ENCODE assay signal across 15 cellular contexts in the genomic region with DNA sequence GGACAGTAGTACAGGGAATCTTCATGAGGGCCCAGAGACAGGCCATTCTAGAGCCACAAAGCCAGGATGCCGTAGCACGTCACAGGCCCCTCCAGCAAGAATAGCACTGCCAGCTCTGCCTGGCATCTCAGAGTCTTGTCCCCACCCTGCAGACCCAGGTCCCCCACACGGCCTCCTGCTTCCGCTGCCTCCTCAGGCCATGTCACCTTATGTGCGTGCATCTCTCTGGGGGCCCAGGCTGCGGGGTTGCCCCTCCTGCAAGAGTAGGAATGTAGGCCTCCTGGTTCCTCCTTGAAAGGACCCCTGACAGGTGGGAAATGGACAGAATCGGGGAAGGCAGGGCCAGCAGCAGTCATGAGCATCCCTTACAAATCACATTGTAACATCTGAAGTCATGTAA. TPM values are rescaled to one million over a fixed set of nuclear protein-coding genes. Genes with fewer than 3 reads are reported as not detected.
DNase-seq lines count a peak whose midpoint lies in the region; ATAC-seq and TF ChIP-seq lines count a peak whose summit lies in the region.
"Had no signal": no experiment of that assay in that cellular context is flagged by ENCODE, and none has a peak within 500 bp of the region (broad histone marks: within the 10 kb centered on the region; RNA-seq: fewer than 3 reads in every experiment).

No MANE protein-coding gene starts in this region.

- H4K8ac ChIP-seq in H9 (replicated peaks; ENCODE audit: insufficient read length, low read depth, low read length) = no peak overlapping the region

- H3K27ac ChIP-seq in C4-2B (peak overlapping the region; percentile 87), mammary epithelial cell (ENCODE audit: insufficient read depth, low read depth, low read length) (no peak overlapping the region), lung (ENCODE audit: low read depth in 1 of 2, low read length in 1 of 2) (peak overlapping the region; percentile 35 to 90), stomach smooth muscle (ENCODE audit: low read length) (peak overlapping the region; percentile 70), H9 (ENCODE audit: insufficient read length, low read depth, low read length) (no peak overlapping the region)

- H3K4me1 ChIP-seq in mammary epithelial cell (ENCODE audit: insufficient read depth, low read length) (peaks cover 32% of the 10 kb centered on the region), lung (ENCODE audit: control insufficient read depth in 2 of 2, insufficient read depth in 2 of 2, low read length in 2 of 2) (peaks cover 2 to 6% of the 10 kb centered on the region in 2 donors), stomach smooth muscle (ENCODE audit: control insufficient read depth, insufficient read depth, low read length) (peaks cover 22% of the 10 kb centered on the region), H9 (ENCODE audit: insufficient read depth, low read length) (no peaks in the 10 kb centered on the region)

- H3K9me3 Mint-ChIP-seq in H9 = no peaks in the 10 kb centered on the region
- H3K9me3 Mint-ChIP-seq: activated naive CD4-positive, alpha-beta T cell treated with anti-CD3 and anti-CD28 coated beads, Interleukin-2, amount 50 U/mL, for 24 hours; immature natural killer cell had no signal

- H3K4me3 ChIP-seq in mammary epithelial cell (replicated peaks in 1 of 3; ENCODE audit: insufficient read depth in 1 of 3, low read depth in 2 of 3, low read length in 3 of 3) (no peak overlapping the region), lung (no peak overlapping the region), stomach smooth muscle (ENCODE audit: low read length in 2 of 2) (no peak overlapping the region)

- H3K9me3 ChIP-seq in mammary epithelial cell (replicated peaks; ENCODE audit: insufficient read depth, low read length) (no peaks in the 10 kb centered on the region), lung (ENCODE audit: control insufficient read depth in 2 of 2, insufficient read depth in 1 of 2, low read length in 1 of 2) (no peaks in the 10 kb centered on the region), stomach smooth muscle (ENCODE audit: control insufficient read depth in 2 of 2, low read length in 2 of 2) (no peaks in the 10 kb centered on the region), H9 (ENCODE audit: control insufficient read depth, low read depth, low read length) (no peaks in the 10 kb centered on the region)

- TF ChIP-seq CTCF in C4-2B (conservative IDR thresholded peaks at IDR 0.05) (no peak), mammary epithelial cell (conservative IDR thresholded peaks at IDR 0.05 in 1 of 2, IDR thresholded peaks at IDR 0.05 in 1 of 2; ENCODE audit: extremely low read depth in 1 of 2, insufficient read depth in 1 of 2, low read depth in 1 of 2, low read length in 2 of 2) (no peak), lung (IDR thresholded peaks at IDR 0.05; ENCODE audit: control extremely low read depth, extremely low read depth) (no peak), H9 (conservative IDR thresholded peaks at IDR 0.05) (no peak)

- no peak for ATAC-seq in lung (ENCODE audit: insufficient read depth, low FRiP score)

- H3K4me2 ChIP-seq in mammary epithelial cell (ENCODE audit: insufficient read depth, low read depth, low read length) (peak overlapping the region; percentile 81), H9 (ENCODE audit: insufficient read depth, insufficient read length, low read length) (no peak overlapping the region)

- no peaks in the 10 kb centered on the region for H3K23me2 ChIP-seq in H9 (ENCODE audit: insufficient read length, low read depth, low read length, poor library complexity, severe bottlenecking)

- no peaks in the 10 kb centered on the region for H3K79me2 ChIP-seq in mammary epithelial cell (ENCODE audit: insufficient read depth, low read length)
- no peaks in the 10 kb centered on the region for H3K79me2 ChIP-seq in H9 (ENCODE audit: insufficient read depth, low read length)

- H2BK12ac ChIP-seq in H9 (ENCODE audit: insufficient read length, low read depth, low read length) = no peak overlapping the region

- no peak overlapping the region for H2BK20ac ChIP-seq in H9 (ENCODE audit: low read depth, low read length, poor library complexity, severe bottlenecking)

- no peak overlapping the region for H3K9ac ChIP-seq in mammary epithelial cell (ENCODE audit: insufficient read depth, low read length)
- H3K9ac ChIP-seq in stomach smooth muscle (ENCODE audit: low read length in 2 of 2) = no peak overlapping the region
- H3K9ac ChIP-seq in H9 (ENCODE audit: extremely low read depth, insufficient read length, low read length) = no peak overlapping the region

- no peak overlapping the region for H3T11ph ChIP-seq in H9 (ENCODE audit: low read length)

- H3K14ac ChIP-seq in H9 (ENCODE audit: insufficient read depth, low read length) = no peak overlapping the region

- no peaks in the 10 kb centered on the region for H3K79me1 ChIP-seq in H9 (ENCODE audit: insufficient read depth, low read depth, low read length, poor library complexity, severe bottlenecking)

- CTCF ChIA-PET in mammary epithelial cell (lab: Charles Lee; ENCODE audit: low non-redundant PET) = no interaction called here

- WGBS in mammary epithelial cell (ENCODE audit: low coverage, missing lambda C conversion rate) = 80% methylated on average over 6 of the region's 7 CpGs
- 95 to 96% methylated on average over 7 of the region's 7 CpGs for WGBS in lung, 2 donors
- WGBS in H9 (ENCODE audit: extremely low coverage, insufficient read length, low lambda C conversion rate) = no CpG with 5 or more reads among the region's 7 CpGs

- H3K23ac ChIP-seq in H9 (ENCODE audit: insufficient read length, low read depth, low read length) = no peak overlapping the region

- H4K5ac ChIP-seq in H9 (ENCODE audit: insufficient read length, low read depth, low read length) = no peak overlapping the region

- no peak overlapping the region for H3K27ac Mint-ChIP-seq in H9
- H3K27ac Mint-ChIP-seq: activated naive CD4-positive, alpha-beta T cell treated with anti-CD3 and anti-CD28 coated beads, Interleukin-2, amount 50 U/mL, for 24 hours; CD8-positive, alpha-beta memory T cell had no signal

- dilution Hi-C loops in mammary epithelial cell (cut with HindIII; ENCODE audit: low sequenced_read_pairs) = no loop called here

- no peak overlapping the region for H2BK5ac ChIP-seq in H9 (ENCODE audit: insufficient read length, low read length)

- no peak overlapping the region for H3K56ac ChIP-seq in H9 (ENCODE audit: insufficient read length, low read depth, low read length)

- intact Hi-C loops in mammary epithelial cell (cut with micrococcal nuclease) = no loop called here

- no peak overlapping the region for H3K4me3 Mint-ChIP-seq in H9
- H3K4me3 Mint-ChIP-seq: activated naive CD4-positive, alpha-beta T cell treated with anti-CD3 and anti-CD28 coated beads, Interleukin-2, amount 50 U/mL, for 24 hours; CD8-positive, alpha-beta memory T cell; immature natural killer cell had no signal

- peaks cover 19 to 58% (median 23%) of the 10 kb centered on the region in 3 experiments; a peak in 6 of 7 replicates for H3K36me3 Mint-ChIP-seq in H9 (ENCODE audit: insufficient read depth in 1 of 3, low read depth in 3 of 3)

- no peak overlapping the region for H2BK120ac ChIP-seq in H9 (ENCODE audit: low read depth, low read length, poor library complexity, severe bottlenecking)

- H3K4ac ChIP-seq in H9 (ENCODE audit: low read depth, low read length) = no peak overlapping the region

- H3K27me3 ChIP-seq in mammary epithelial cell (ENCODE audit: insufficient read depth, low read length) (no peaks in the 10 kb centered on the region), lung (ENCODE audit: control insufficient read depth, insufficient read depth) (no peaks in the 10 kb centered on the region), stomach smooth muscle (ENCODE audit: control insufficient read depth in 1 of 2, insufficient read depth in 2 of 2, low read length in 2 of 2) (no peaks in the 10 kb centered on the region), H9 (ENCODE audit: insufficient read depth, low read length) (no peaks in the 10 kb centered on the region)

- DNase-seq in mammary epithelial cell (no peak), lung (ENCODE audit: low spot score) (no peak), H9 (no peak), NCI-H1694 treated with DMSO at 0.1 percent for 48 hours (lab: John Stamatoyannopoulos, UW) (no peak), KG1 (lab: John Stamatoyannopoulos, UW) (no peak)
- DNase-seq in stimulated activated CD8-positive, alpha-beta memory T cell treated with anti-CD3 and anti-CD28 coated beads, Interleukin-4, amount 100 ng/mL, for 48 hours = no peak
- DNase-seq: activated T-cell treated with anti-CD3 and anti-CD28 coated beads, Interleukin-2, amount 50 U/mL, for 1 hour; CD8-positive, alpha-beta memory T cell; cerebellar nuclear complex; immature natural killer cell; NCI-H1436; NCI-H446 had no signal

- H4K20me1 ChIP-seq in mammary epithelial cell (ENCODE audit: insufficient read depth, low read length) (no peaks in the 10 kb centered on the region), H9 (ENCODE audit: control insufficient read depth, insufficient read depth, insufficient read length) (no peaks in the 10 kb centered on the region)

- no peak overlapping the region for H2AK5ac ChIP-seq in H9 (ENCODE audit: insufficient read length, low read length)

- no peak overlapping the region for H3K18ac ChIP-seq in H9 (ENCODE audit: insufficient read length, low read depth, low read length)

- H2AFZ ChIP-seq in mammary epithelial cell (ENCODE audit: low read depth, low read length) (no peak overlapping the region), H9 (ENCODE audit: low read length) (no peak overlapping the region)

- H4K91ac ChIP-seq in H9 (ENCODE audit: insufficient read length, low read depth, low read length) = no peak overlapping the region

- in situ Hi-C loops in mammary epithelial cell (cut with MboI; ENCODE audit: low sequenced_read_pairs in 2 of 2) = no loop called here

- H3K36me3 ChIP-seq in mammary epithelial cell (ENCODE audit: insufficient read depth, low read length) = peaks cover 5% of the 10 kb centered on the region
- H3K36me3 ChIP-seq in lung (ENCODE audit: control insufficient read depth in 2 of 2, insufficient read depth in 2 of 2, low read length in 2 of 2) = peaks cover 0 to 55% of the 10 kb centered on the region in 2 donors
- peaks cover 34 to 52% of the 10 kb centered on the region in 2 donors for H3K36me3 ChIP-seq in stomach smooth muscle (ENCODE audit: control insufficient read depth in 2 of 2, insufficient read depth in 2 of 2, low read length in 2 of 2)

- no TSS peak for BruUV-seq in mammary epithelial cell (replicated peaks; lab: Mats Ljungman, UMichigan)

- no peaks in the 10 kb centered on the region for H3K27me3 Mint-ChIP-seq in H9 (ENCODE audit: low read depth)
- H3K27me3 Mint-ChIP-seq: activated naive CD4-positive, alpha-beta T cell treated with anti-CD3 and anti-CD28 coated beads, Interleukin-2, amount 50 U/mL, for 24 hours had no signal

- no peak overlapping the region for H2BK15ac ChIP-seq in H9 (ENCODE audit: low read depth, low read length)

- H3K4me1 Mint-ChIP-seq in H9 = peaks cover 9 to 13% of the 10 kb centered on the region in 2 experiments
- H3K4me1 Mint-ChIP-seq: activated naive CD4-positive, alpha-beta T cell treated with anti-CD3 and anti-CD28 coated beads, Interleukin-2, amount 50 U/mL, for 24 hours; CD8-positive, alpha-beta memory T cell; immature natural killer cell had no signal

RNA-seq across cellular contexts. Expression of gene ADI1, which starts 49.8 kb away (rescaled TPM):
- total RNA-seq in mammary epithelial cell = 10 to 100 TPM; 13.3 to 35.1 TPM
- 36.0 TPM for polyA plus RNA-seq in mammary epithelial cell
- 20.7 TPM for polyA minus RNA-seq in mammary epithelial cell
- total RNA-seq in lung = 10 to 100 TPM; 52.5 to 65.2 TPM
- 10 to 100 TPM; 46.8 to 59.3 TPM for polyA plus RNA-seq in lung
- 23.4 and 25.4 TPM in 2 replicates for total RNA-seq in H9 (2021)

Comparison
In these comparisons a context has a peak if more than half of its experiments do, and no peak if none do; other contexts are left out.
1. H3K27ac ChIP-seq: peak in C4-2B (single experiment), lung (2 of 2) and stomach smooth muscle (single experiment); none in mammary epithelial cell (single experiment) and H9 (single experiment).